Comparison of ENCODE assay signal across 29 cellular contexts in genomic region chr7:37430126-37430525, GRCh38. TPM values are rescaled to one million over a fixed set of nuclear protein-coding genes. Genes with fewer than 3 reads are reported as not detected.
"Had no signal": no experiment of that assay in that cellular context is flagged by ENCODE, and none has a peak within 500 bp of the region (broad histone marks: within the 10 kb centered on the region; RNA-seq: fewer than 3 reads in every experiment).

No MANE protein-coding gene starts in this region.

- H3K9me3 ChIP-seq: lower lobe of right lung, mucosa of descending colon, pancreas, prostate gland, suprapubic skin, thoracic aorta, tibial artery, vagina had no signal

- FAIRE-seq: keratinocyte, pancreas had no signal

- H3K4me1 ChIP-seq: pancreas, prostate gland, tibial artery had no signal

- H3K36me3 ChIP-seq: lower lobe of right lung, pancreas, prostate gland, suprapubic skin, thoracic aorta, tibial artery, vagina had no signal

- H3K36me3 Mint-ChIP-seq: type B pancreatic cell had no signal

- H3K9me3 Mint-ChIP-seq: naive thymus-derived CD8-positive, alpha-beta T cell; nephron; neural crest cell; stimulated activated naive CD8-positive, alpha-beta T cell treated with anti-CD3 and anti-CD28 coated beads, Interleukin-15, Interleukin-2, amounts not matched to agents 100 ng/mL and 50 ng/mL, for 24 hours; type B pancreatic cell had no signal

- DNase-seq: hippocampal formation; left cardiac atrium; left ventricle myocardium superior; lower lobe of right lung; midbrain; mucosa of descending colon; naive thymus-derived CD8-positive, alpha-beta T cell; nucleus accumbens; pancreas; retina; right cardiac atrium; stimulated activated CD4-positive, alpha-beta T cell treated with anti-CD3 and anti-CD28 coated beads, Interleukin-12 subunit alpha, Interleukin-12 subunit beta, amount 100 ng/mL, for 4 hours; stimulated activated CD4-positive, alpha-beta T cell treated with anti-CD3 and anti-CD28 coated beads, Interleukin-15, amount 100 ng/mL, for 24 hours; stimulated activated CD4-positive, alpha-beta T cell treated with anti-CD3 and anti-CD28 coated beads, Interleukin-2, amount 100 ng/mL, for 24 hours; stimulated activated CD4-positive, alpha-beta T cell treated with anti-CD3 and anti-CD28 coated beads, Interleukin-4, amount 100 ng/mL, for 1 hour; stimulated activated naive CD4-positive, alpha-beta T cell; tibial artery had no signal

- H3K27me3 Mint-ChIP-seq: naive thymus-derived CD8-positive, alpha-beta T cell; stimulated activated naive CD8-positive, alpha-beta T cell treated with anti-CD3 and anti-CD28 coated beads, Interleukin-15, Interleukin-2, amounts not matched to agents 100 ng/mL and 50 ng/mL, for 24 hours had no signal

- H3K27ac ChIP-seq: lower lobe of right lung, pancreas, prostate gland, suprapubic skin, thoracic aorta, tibial artery, vagina had no signal

- H3K27ac Mint-ChIP-seq: nephron; stimulated activated naive CD8-positive, alpha-beta T cell treated with anti-CD3 and anti-CD28 coated beads, Interleukin-15, Interleukin-2, amounts not matched to agents 100 ng/mL and 50 ng/mL, for 24 hours; type B pancreatic cell had no signal

- H3K4me3 Mint-ChIP-seq: nephron; neural crest cell; stimulated activated naive CD8-positive, alpha-beta T cell treated with anti-CD3 and anti-CD28 coated beads, Interleukin-15, Interleukin-2, amounts not matched to agents 100 ng/mL and 50 ng/mL, for 24 hours; type B pancreatic cell had no signal

- ATAC-seq: left lobe of liver; left ventricle myocardium superior; mucosa of descending colon; naive thymus-derived CD8-positive, alpha-beta T cell; pancreas; sciatic nerve had no signal

- H3K4me3 ChIP-seq: lower lobe of right lung, mucosa of descending colon, pancreas, prostate gland, skin epidermis, suprapubic skin, thoracic aorta, tibial artery, vagina had no signal

- H3K27me3 ChIP-seq: pancreas, suprapubic skin, tibial artery, vagina had no signal

RNA-seq across cellular contexts. Expression of gene ELMO1, which starts 18.5 kb away (rescaled TPM):
- polyA plus RNA-seq: keratinocyte had no signal
